Comparison of ENCODE assay signal across 16 cellular contexts in genomic region chr1:31830065-31830464, GRCh38. TPM values are rescaled to one million over a fixed set of nuclear protein-coding genes. Genes with fewer than 3 reads are reported as not detected.
DNase-seq lines count a peak whose midpoint lies in the region; ATAC-seq and TF ChIP-seq lines count a peak whose summit lies in the region.
"Had no signal": no experiment of that assay in that cellular context is flagged by ENCODE, and none has a peak within 500 bp of the region (broad histone marks: within the 10 kb centered on the region; RNA-seq: fewer than 3 reads in every experiment).

No MANE protein-coding gene starts in this region.

- POLR2A ChIA-PET in Panc1 (lab: Charles Lee): no interaction called here

- no peaks in the 10 kb centered on the region for H3K27me3 ChIP-seq in Panc1 (ENCODE audit: control insufficient read depth, insufficient read depth, low read length)

- peaks cover 7% of the 10 kb centered on the region for H3K27me3 Mint-ChIP-seq in type B pancreatic cell

- no peaks in the 10 kb centered on the region for H3K36me3 ChIP-seq in Panc1 (ENCODE audit: control insufficient read depth, insufficient read depth, low read length)

- peak; percentile 49 for DNase-seq in ELF-1 (ENCODE audit: low read depth, low spot score)
- no peak for DNase-seq in Panc1 (ENCODE audit: low read depth, low spot score)
- DNase-seq in islet precursor cell: peak; percentile 64
- DNase-seq in type B pancreatic cell (ENCODE audit: extremely low spot score, unreplicated experiment): peak; percentile 63
- DNase-seq in hepatic stellate cell (ENCODE audit: low spot score): no peak
- DNase-seq in NCI-H526 (lab: John Stamatoyannopoulos, UW): no peak
- DNase-seq: ACHN, H9, KBM-7, NCI-H1105 treated with DMSO at 0.1 percent for 48 hours, NCI-H1694, NCI-H2227 treated with DMSO at 0.1 percent for 48 hours, NCI-H82, PC-3 had no signal

- H3K9me3 Mint-ChIP-seq in type B pancreatic cell: no peaks in the 10 kb centered on the region
- H3K9me3 Mint-ChIP-seq: CD14-positive monocyte, H9 had no signal

- H3K4me3 ChIP-seq in Panc1 (ENCODE audit: low read depth in 2 of 2, low read length in 2 of 2): no peak overlapping the region

- no TSS peak for BruUV-seq in Panc1 (replicated peaks; lab: Mats Ljungman, UMichigan)

- H3K4me1 ChIP-seq in Panc1 (ENCODE audit: control insufficient read depth, insufficient read depth, low read length): no peaks in the 10 kb centered on the region

- CTCF ChIA-PET in Panc1 (lab: Charles Lee): no interaction called here

- in situ Hi-C loops in Panc1 (cut with HindIII; ENCODE audit: low pct_unique_long_range_greater_than_20kb, low sequenced_read_pairs): no loop called here

- no peaks in the 10 kb centered on the region for H3K9me3 ChIP-seq in Panc1 (ENCODE audit: control insufficient read depth, insufficient read depth, low read depth, low read length)

- H3K27ac ChIP-seq in Panc1 (ENCODE audit: low read length): no peak overlapping the region

- no peaks in the 10 kb centered on the region for H3K36me3 Mint-ChIP-seq in type B pancreatic cell
- H3K36me3 Mint-ChIP-seq: CD14-positive monocyte had no signal

- H3K4me3 Mint-ChIP-seq in type B pancreatic cell: no peak overlapping the region
- H3K4me3 Mint-ChIP-seq: CD14-positive monocyte, H9 had no signal

- no peak for TF ChIP-seq CTCF in Panc1 (IDR thresholded peaks at IDR 0.05)
- no peak for TF ChIP-seq CTCF in type B pancreatic cell (conservative IDR thresholded peaks at IDR 0.05)

- peaks cover 10% of the 10 kb centered on the region for H3K4me1 Mint-ChIP-seq in type B pancreatic cell (ENCODE audit: unreplicated experiment)
- H3K4me1 Mint-ChIP-seq: H9 had no signal

- intact Hi-C loops in Panc1 (cut with micrococcal nuclease; ENCODE audit: unreplicated experiment): no loop called here

- no peak overlapping the region for H3K27ac Mint-ChIP-seq in type B pancreatic cell
- H3K27ac Mint-ChIP-seq: CD14-positive monocyte had no signal

- ATAC-seq in Panc1 (peak; percentile 54; the same call in 1 of the 2 replicates), HG03196 (IDR thresholded peaks at IDR 0.05; ENCODE audit: unreplicated experiment) (no peak)
- ATAC-seq: PC-3 had no signal

RNA-seq across cellular contexts. Expression of gene SPOCD1, which starts 14.2 kb away (rescaled TPM):
- total RNA-seq in Panc1 (2021; ENCODE audit: unreplicated experiment) (0.54 TPM), type B pancreatic cell (ENCODE audit: low replicate concordance) (0.52 and 1.1 TPM in 2 replicates)
- polyA plus RNA-seq in Panc1 (2012; ENCODE audit: insufficient read length): 0.22 TPM
- polyA plus RNA-seq: CD14-positive monocyte had no signal

Comparison
In these comparisons a context has a peak if more than half of its experiments do, and no peak if none do; other contexts are left out.
1. DNase-seq: peak in ELF-1 (single experiment), islet precursor cell (single experiment) and type B pancreatic cell (single experiment); none in Panc1 (single experiment), hepatic stellate cell (single experiment) and NCI-H526 (0 of 2).